6 cellular contexts compared by ENCODE assay signal in genomic region chr6:74130641-74131040, GRCh38.
"Had no signal": no experiment of that assay in that cellular context is flagged by ENCODE, and none has a peak within 500 bp of the region (broad histone marks: within the 10 kb centered on the region; RNA-seq: fewer than 3 reads in every experiment).

No MANE protein-coding gene starts in this region.

- DNase-seq: KBM-7, KG1 had no signal

- H3K27ac ChIP-seq: HL-60, KMS-11 had no signal

- H3K9ac ChIP-seq: KMS-11 had no signal

- ATAC-seq: HepG2, K562 had no signal

- H3K4me3 ChIP-seq: K562 had no signal

- H3K4me2 ChIP-seq: KMS-11 had no signal
